In the genomic region with DNA sequence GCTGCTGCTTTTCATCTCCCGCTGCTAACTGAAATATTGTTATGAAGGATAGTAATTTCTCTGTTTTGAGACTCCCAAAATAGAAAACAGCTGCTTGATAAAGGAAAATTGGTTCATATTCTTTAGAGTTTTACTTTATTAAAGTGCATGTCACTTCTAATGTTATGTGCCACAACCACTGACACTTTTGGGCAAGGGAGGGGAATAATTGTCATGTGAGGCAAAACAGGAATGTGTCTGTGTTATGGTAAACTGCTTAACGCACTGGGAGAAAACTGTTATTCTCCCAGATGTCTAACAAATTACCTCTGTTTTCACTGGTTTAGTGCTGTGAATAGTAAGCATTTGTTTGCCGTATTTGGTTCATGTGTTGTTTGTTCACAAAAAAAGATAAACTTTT, we compare ENCODE assay signal across 15 cellular contexts.
"Had no signal": no experiment of that assay in that cellular context is flagged by ENCODE, and none has a peak within 500 bp of the region (broad histone marks: within the 10 kb centered on the region; RNA-seq: fewer than 3 reads in every experiment).

No MANE protein-coding gene starts in this region.

- H3K27me3 ChIP-seq: left lung, upper lobe of left lung had no signal

- H3K9me3 ChIP-seq: left lung, upper lobe of left lung had no signal

- H3K27ac ChIP-seq: epithelial cell of prostate had no signal

- ATAC-seq: effector memory CD8-positive, alpha-beta T cell; left lung; stimulated activated memory B cell treated with anti-CD40 and anti-IgM and Interleukin-4, amounts not matched to agents 10 μg/mL and 1 μg/mL and 100 μg/mL, for 72 hours; T-cell had no signal

- H3K4me3 ChIP-seq: left lung, upper lobe of left lung had no signal

- H3K36me3 ChIP-seq: left lung, upper lobe of left lung had no signal

- DNase-seq: activated CD4-positive, alpha-beta T cell treated with anti-CD3 and anti-CD28 coated beads, Interleukin-2, amount 50 U/mL, for 1 hour; activated naive CD4-positive, alpha-beta T cell; aorta; cerebellar nuclear complex; dermis blood vessel endothelial cell; effector memory CD8-positive, alpha-beta T cell; hypothalamus; kidney; left lung; stimulated activated CD4-positive, alpha-beta T cell treated with anti-CD3 and anti-CD28 coated beads, Interleukin-2, amount 100 ng/mL, for 48 hours; T-cell; T-helper 9 cell; upper lobe of left lung had no signal

- H3K4me1 ChIP-seq: left lung, upper lobe of left lung had no signal
